ENCODE assay signal across 1 cellular context in genomic region chr2:237281900-237282306, GRCh38.
TF ChIP-seq lines count a peak whose summit lies in the region.

No MANE protein-coding gene starts in this region.

TF ChIP-seq in HepG2, 621 proteins besides CTCF, POLR2A, EP300 and RAD21 (continued from another document):
- no peak for TF ChIP-seq ZBTB44 (CRISPR knock-in tag; IDR thresholded peaks at IDR 0.05)
- no peak for TF ChIP-seq NFYB (CRISPR knock-in tag; IDR thresholded peaks at IDR 0.05)
- no peak for TF ChIP-seq ZNF629 (CRISPR knock-in tag; conservative IDR thresholded peaks at IDR 0.05)
- TF ChIP-seq ZKSCAN5 (CRISPR knock-in tag; IDR thresholded peaks at IDR 0.05), result no peak
- TF ChIP-seq ZNF33B (CRISPR knock-in tag; IDR thresholded peaks at IDR 0.05), result no peak
- TF ChIP-seq HINFP (CRISPR knock-in tag; IDR thresholded peaks at IDR 0.05; ENCODE audit: low read depth), result no peak
